1 cellular context compared by ENCODE assay signal in genomic region chr9:75482566-75482965, GRCh38.
TF ChIP-seq lines count a peak whose summit lies in the region.

No MANE protein-coding gene starts in this region.

TF ChIP-seq in SK-N-SH, 30 proteins besides CTCF, POLR2A, EP300 and RAD21 (continued from another document):
- TF ChIP-seq GATA2 (CRISPR knock-in tag; IDR thresholded peaks at IDR 0.05) (no peak), NRF1 (IDR thresholded peaks at IDR 0.05; ENCODE audit: low read depth, low read length) (no peak), FOSL2 (IDR thresholded peaks at IDR 0.05; ENCODE audit: borderline replicate concordance, low read depth) (no peak)
